1 cellular context compared by ENCODE assay signal in the genomic region with DNA sequence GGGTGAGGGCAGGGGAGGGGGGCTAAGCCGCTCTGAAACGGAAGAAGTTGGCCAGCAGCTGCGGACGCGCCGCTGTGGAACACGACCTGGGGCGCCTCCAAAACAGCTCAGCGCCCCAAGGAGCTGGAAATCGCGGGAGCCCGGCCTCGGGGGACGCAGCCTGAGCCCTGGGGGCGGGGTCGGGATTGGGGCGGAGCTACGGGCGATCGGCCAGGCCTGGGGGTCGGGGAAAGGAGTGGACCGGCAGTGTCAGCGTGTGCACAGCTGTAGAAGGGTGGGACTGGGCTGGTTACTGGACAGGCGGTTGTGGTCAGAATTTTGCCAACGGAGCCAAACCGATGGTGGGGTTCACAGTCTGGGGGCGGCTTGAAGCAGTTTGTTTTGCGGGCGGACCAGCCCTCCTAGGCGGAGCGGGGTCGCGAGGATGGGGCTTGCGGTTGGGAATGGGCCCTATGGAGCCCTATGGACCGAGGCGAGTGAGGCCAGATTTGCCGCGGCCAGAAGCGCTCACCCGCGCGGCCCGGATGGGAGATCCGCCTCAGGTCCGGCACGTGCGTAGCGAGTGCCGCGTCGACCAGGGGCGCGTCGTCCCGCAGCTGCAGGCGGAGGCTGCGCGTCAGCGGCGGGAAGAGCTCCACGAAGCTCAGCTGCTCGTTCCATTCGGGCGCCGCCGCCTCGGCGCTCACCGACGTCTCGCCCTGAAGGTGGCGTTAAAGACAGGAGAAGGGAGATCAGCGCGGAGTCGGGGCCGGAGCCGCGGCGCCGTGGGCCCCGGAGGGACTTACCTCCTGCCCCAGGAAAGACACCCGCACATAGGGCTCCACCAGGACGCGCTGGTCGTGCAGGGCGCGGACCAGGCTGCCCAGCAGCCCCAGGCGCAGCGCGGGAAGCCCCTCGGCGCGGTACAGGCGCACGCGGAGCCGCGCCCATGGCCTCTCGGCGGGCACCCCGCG.
TF ChIP-seq lines count a peak whose summit lies in the region.

No MANE protein-coding gene starts in this region.

TF ChIP-seq in K562, 482 proteins besides CTCF, POLR2A, EP300 and RAD21 (continued from another document and continues in another):
- TF ChIP-seq, protein P1, sequence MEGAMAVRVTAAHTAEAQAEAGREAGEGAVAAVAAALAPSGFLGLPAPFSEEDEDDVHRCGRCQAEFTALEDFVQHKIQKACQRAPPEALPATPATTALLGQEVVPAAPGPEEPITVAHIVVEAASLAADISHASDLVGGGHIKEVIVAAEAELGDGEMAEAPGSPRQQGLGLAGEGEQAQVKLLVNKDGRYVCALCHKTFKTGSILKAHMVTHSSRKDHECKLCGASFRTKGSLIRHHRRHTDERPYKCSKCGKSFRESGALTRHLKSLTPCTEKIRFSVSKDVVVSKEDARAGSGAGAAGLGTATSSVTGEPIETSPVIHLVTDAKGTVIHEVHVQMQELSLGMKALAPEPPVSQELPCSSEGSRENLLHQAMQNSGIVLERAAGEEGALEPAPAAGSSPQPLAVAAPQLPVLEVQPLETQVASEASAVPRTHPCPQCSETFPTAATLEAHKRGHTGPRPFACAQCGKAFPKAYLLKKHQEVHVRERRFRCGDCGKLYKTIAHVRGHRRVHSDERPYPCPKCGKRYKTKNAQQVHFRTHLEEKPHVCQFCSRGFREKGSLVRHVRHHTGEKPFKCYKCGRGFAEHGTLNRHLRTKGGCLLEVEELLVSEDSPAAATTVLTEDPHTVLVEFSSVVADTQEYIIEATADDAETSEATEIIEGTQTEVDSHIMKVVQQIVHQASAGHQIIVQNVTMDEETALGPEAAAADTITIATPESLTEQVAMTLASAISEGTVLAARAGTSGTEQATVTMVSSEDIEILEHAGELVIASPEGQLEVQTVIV (CRISPR knock-in tag; IDR thresholded peaks at IDR 0.05; ENCODE audit: borderline replicate concordance), result no peak
- TF ChIP-seq ZNF668 (CRISPR knock-in tag; IDR thresholded peaks at IDR 0.05) (no peak), SIRT6 (IDR thresholded peaks at IDR 0.05; ENCODE audit: low read depth, low read length) (no peak), ZNF766 (CRISPR knock-in tag; conservative IDR thresholded peaks at IDR 0.05) (no peak), MAFK (IDR thresholded peaks at IDR 0.05; ENCODE audit: low read length) (no peak), HDAC1 (IDR thresholded peaks at IDR 0.05) (peak in 1 of 2 experiments; percentile 61; a peak in 2 of 4 replicates), SRSF1 (IDR thresholded peaks at IDR 0.05; ENCODE audit: low read depth, low read length) (no peak), HNRNPL (IDR thresholded peaks at IDR 0.05; ENCODE audit: low read depth, low read length) (no peak; the same call in 1 of the 2 replicates), FOXK1 (CRISPR knock-in tag; IDR thresholded peaks at IDR 0.05; ENCODE audit: borderline replicate concordance) (peak; percentile 88; the same call in 1 of the 2 replicates), HMGN3 (IDR thresholded peaks at IDR 0.05; ENCODE audit: borderline replicate concordance, extremely low read depth, insufficient read length, low read depth, low read length) (no peak), ZNF75A (CRISPR knock-in tag; IDR thresholded peaks at IDR 0.05) (no peak), NRF1 (conservative IDR thresholded peaks at IDR 0.05 in 1 of 2, IDR thresholded peaks at IDR 0.05 in 1 of 2) (peak; percentile 84 to 87), SUPT5H (IDR thresholded peaks at IDR 0.05) (no peak), ZBED1 (IDR thresholded peaks at IDR 0.05) (no peak), RFX1 (IDR thresholded peaks at IDR 0.05) (no peak)
- TF ChIP-seq, protein P2, sequence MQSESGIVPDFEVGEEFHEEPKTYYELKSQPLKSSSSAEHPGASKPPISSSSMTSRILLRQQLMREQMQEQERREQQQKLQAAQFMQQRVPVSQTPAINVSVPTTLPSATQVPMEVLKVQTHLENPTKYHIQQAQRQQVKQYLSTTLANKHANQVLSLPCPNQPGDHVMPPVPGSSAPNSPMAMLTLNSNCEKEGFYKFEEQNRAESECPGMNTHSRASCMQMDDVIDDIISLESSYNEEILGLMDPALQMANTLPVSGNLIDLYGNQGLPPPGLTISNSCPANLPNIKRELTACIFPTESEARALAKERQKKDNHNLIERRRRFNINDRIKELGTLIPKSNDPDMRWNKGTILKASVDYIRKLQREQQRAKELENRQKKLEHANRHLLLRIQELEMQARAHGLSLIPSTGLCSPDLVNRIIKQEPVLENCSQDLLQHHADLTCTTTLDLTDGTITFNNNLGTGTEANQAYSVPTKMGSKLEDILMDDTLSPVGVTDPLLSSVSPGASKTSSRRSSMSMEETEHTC (IDR thresholded peaks at IDR 0.05), result no peak
- TF ChIP-seq, protein P3, sequence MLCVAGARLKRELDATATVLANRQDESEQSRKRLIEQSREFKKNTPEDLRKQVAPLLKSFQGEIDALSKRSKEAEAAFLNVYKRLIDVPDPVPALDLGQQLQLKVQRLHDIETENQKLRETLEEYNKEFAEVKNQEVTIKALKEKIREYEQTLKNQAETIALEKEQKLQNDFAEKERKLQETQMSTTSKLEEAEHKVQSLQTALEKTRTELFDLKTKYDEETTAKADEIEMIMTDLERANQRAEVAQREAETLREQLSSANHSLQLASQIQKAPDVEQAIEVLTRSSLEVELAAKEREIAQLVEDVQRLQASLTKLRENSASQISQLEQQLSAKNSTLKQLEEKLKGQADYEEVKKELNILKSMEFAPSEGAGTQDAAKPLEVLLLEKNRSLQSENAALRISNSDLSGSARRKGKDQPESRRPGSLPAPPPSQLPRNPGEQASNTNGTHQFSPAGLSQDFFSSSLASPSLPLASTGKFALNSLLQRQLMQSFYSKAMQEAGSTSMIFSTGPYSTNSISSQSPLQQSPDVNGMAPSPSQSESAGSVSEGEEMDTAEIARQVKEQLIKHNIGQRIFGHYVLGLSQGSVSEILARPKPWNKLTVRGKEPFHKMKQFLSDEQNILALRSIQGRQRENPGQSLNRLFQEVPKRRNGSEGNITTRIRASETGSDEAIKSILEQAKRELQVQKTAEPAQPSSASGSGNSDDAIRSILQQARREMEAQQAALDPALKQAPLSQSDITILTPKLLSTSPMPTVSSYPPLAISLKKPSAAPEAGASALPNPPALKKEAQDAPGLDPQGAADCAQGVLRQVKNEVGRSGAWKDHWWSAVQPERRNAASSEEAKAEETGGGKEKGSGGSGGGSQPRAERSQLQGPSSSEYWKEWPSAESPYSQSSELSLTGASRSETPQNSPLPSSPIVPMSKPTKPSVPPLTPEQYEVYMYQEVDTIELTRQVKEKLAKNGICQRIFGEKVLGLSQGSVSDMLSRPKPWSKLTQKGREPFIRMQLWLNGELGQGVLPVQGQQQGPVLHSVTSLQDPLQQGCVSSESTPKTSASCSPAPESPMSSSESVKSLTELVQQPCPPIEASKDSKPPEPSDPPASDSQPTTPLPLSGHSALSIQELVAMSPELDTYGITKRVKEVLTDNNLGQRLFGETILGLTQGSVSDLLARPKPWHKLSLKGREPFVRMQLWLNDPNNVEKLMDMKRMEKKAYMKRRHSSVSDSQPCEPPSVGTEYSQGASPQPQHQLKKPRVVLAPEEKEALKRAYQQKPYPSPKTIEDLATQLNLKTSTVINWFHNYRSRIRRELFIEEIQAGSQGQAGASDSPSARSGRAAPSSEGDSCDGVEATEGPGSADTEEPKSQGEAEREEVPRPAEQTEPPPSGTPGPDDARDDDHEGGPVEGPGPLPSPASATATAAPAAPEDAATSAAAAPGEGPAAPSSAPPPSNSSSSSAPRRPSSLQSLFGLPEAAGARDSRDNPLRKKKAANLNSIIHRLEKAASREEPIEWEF (CRISPR knock-in tag; IDR thresholded peaks at IDR 0.05), result no peak
- TF ChIP-seq, protein P4, sequence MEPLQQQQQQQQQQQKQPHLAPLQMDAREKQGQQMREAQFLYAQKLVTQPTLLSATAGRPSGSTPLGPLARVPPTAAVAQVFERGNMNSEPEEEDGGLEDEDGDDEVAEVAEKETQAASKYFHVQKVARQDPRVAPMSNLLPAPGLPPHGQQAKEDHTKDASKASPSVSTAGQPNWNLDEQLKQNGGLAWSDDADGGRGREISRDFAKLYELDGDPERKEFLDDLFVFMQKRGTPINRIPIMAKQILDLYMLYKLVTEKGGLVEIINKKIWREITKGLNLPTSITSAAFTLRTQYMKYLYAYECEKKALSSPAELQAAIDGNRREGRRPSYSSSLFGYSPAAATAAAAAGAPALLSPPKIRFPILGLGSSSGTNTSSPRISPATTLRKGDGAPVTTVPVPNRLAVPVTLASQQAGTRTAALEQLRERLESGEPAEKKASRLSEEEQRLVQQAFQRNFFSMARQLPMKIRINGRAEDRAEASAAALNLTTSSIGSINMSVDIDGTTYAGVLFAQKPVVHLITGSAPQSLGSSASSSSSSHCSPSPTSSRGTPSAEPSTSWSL (CRISPR knock-in tag; IDR thresholded peaks at IDR 0.05; ENCODE audit: borderline replicate concordance), result no peak
- TF ChIP-seq, protein P5, sequence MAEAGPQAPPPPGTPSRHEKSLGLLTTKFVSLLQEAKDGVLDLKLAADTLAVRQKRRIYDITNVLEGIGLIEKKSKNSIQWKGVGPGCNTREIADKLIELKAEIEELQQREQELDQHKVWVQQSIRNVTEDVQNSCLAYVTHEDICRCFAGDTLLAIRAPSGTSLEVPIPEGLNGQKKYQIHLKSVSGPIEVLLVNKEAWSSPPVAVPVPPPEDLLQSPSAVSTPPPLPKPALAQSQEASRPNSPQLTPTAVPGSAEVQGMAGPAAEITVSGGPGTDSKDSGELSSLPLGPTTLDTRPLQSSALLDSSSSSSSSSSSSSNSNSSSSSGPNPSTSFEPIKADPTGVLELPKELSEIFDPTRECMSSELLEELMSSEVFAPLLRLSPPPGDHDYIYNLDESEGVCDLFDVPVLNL (CRISPR knock-in tag; IDR thresholded peaks at IDR 0.05; ENCODE audit: low read depth), result peak; percentile 84; the same call in 1 of the 2 replicates
- TF ChIP-seq, protein P6, sequence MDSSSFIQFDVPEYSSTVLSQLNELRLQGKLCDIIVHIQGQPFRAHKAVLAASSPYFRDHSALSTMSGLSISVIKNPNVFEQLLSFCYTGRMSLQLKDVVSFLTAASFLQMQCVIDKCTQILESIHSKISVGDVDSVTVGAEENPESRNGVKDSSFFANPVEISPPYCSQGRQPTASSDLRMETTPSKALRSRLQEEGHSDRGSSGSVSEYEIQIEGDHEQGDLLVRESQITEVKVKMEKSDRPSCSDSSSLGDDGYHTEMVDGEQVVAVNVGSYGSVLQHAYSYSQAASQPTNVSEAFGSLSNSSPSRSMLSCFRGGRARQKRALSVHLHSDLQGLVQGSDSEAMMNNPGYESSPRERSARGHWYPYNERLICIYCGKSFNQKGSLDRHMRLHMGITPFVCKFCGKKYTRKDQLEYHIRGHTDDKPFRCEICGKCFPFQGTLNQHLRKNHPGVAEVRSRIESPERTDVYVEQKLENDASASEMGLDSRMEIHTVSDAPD (CRISPR knock-in tag; IDR thresholded peaks at IDR 0.05), result no peak
- TF ChIP-seq, protein P7, sequence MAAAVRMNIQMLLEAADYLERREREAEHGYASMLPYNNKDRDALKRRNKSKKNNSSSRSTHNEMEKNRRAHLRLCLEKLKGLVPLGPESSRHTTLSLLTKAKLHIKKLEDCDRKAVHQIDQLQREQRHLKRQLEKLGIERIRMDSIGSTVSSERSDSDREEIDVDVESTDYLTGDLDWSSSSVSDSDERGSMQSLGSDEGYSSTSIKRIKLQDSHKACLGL (CRISPR knock-in tag; IDR thresholded peaks at IDR 0.05; ENCODE audit: borderline replicate concordance, poor library complexity, severe bottlenecking), result no peak
- TF ChIP-seq, protein P8, sequence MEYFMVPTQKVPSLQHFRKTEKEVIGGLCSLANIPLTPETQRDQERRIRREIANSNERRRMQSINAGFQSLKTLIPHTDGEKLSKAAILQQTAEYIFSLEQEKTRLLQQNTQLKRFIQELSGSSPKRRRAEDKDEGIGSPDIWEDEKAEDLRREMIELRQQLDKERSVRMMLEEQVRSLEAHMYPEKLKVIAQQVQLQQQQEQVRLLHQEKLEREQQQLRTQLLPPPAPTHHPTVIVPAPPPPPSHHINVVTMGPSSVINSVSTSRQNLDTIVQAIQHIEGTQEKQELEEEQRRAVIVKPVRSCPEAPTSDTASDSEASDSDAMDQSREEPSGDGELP (CRISPR knock-in tag; IDR thresholded peaks at IDR 0.05; ENCODE audit: borderline replicate concordance), result peak; percentile 97
- TF ChIP-seq, protein P9, sequence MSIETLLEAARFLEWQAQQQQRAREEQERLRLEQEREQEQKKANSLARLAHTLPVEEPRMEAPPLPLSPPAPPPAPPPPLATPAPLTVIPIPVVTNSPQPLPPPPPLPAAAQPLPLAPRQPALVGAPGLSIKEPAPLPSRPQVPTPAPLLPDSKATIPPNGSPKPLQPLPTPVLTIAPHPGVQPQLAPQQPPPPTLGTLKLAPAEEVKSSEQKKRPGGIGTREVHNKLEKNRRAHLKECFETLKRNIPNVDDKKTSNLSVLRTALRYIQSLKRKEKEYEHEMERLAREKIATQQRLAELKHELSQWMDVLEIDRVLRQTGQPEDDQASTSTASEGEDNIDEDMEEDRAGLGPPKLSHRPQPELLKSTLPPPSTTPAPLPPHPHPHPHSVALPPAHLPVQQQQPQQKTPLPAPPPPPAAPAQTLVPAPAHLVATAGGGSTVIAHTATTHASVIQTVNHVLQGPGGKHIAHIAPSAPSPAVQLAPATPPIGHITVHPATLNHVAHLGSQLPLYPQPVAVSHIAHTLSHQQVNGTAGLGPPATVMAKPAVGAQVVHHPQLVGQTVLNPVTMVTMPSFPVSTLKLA (conservative IDR thresholded peaks at IDR 0.05), result peak in 1 of 2 experiments; percentile 74; a peak in 3 of 4 replicates
- TF ChIP-seq, protein P10, sequence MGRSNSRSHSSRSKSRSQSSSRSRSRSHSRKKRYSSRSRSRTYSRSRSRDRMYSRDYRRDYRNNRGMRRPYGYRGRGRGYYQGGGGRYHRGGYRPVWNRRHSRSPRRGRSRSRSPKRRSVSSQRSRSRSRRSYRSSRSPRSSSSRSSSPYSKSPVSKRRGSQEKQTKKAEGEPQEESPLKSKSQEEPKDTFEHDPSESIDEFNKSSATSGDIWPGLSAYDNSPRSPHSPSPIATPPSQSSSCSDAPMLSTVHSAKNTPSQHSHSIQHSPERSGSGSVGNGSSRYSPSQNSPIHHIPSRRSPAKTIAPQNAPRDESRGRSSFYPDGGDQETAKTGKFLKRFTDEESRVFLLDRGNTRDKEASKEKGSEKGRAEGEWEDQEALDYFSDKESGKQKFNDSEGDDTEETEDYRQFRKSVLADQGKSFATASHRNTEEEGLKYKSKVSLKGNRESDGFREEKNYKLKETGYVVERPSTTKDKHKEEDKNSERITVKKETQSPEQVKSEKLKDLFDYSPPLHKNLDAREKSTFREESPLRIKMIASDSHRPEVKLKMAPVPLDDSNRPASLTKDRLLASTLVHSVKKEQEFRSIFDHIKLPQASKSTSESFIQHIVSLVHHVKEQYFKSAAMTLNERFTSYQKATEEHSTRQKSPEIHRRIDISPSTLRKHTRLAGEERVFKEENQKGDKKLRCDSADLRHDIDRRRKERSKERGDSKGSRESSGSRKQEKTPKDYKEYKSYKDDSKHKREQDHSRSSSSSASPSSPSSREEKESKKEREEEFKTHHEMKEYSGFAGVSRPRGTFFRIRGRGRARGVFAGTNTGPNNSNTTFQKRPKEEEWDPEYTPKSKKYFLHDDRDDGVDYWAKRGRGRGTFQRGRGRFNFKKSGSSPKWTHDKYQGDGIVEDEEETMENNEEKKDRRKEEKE (IDR thresholded peaks at IDR 0.05; ENCODE audit: borderline replicate concordance in 1 of 2, control insufficient read depth in 1 of 2, low read depth in 2 of 2, low read length in 1 of 2), result no peak
- TF ChIP-seq, protein P11, sequence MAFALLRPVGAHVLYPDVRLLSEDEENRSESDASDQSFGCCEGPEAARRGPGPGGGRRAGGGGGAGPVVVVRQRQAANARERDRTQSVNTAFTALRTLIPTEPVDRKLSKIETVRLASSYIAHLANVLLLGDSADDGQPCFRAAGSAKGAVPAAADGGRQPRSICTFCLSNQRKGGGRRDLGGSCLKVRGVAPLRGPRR (CRISPR knock-in tag; IDR thresholded peaks at IDR 0.05), result no peak
- TF ChIP-seq, protein P12, sequence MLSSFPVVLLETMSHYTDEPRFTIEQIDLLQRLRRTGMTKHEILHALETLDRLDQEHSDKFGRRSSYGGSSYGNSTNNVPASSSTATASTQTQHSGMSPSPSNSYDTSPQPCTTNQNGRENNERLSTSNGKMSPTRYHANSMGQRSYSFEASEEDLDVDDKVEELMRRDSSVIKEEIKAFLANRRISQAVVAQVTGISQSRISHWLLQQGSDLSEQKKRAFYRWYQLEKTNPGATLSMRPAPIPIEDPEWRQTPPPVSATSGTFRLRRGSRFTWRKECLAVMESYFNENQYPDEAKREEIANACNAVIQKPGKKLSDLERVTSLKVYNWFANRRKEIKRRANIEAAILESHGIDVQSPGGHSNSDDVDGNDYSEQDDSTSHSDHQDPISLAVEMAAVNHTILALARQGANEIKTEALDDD (IDR thresholded peaks at IDR 0.05), result no peak
